In genomic region chr15:70892912-70893560, GRCh38 we compare ENCODE assay signal across 8 cellular contexts.
A peak's percentile ranks its signal among the peaks of the same experiment; 100 is the strongest.
DNase-seq lines count a peak whose midpoint lies in the region; ATAC-seq and TF ChIP-seq lines count a peak whose summit lies in the region.

No MANE protein-coding gene starts in this region.

- peak; percentile 69 for TF ChIP-seq CTCF in AG09319 (IDR thresholded peaks at IDR 0.05; ENCODE audit: low read depth, low read length)

- ATAC-seq in GM18498 (IDR thresholded peaks at IDR 0.05; ENCODE audit: unreplicated experiment) (peak; percentile 23), HG03442 (IDR thresholded peaks at IDR 0.05; ENCODE audit: unreplicated experiment) (peak; percentile 11), SK-N-SH treated with all-trans-retinoic acid at 6 μM for 48 hours (peak; percentile 74)

- H3K4me1 ChIP-seq in mucosa of stomach (ENCODE audit: control insufficient read depth, insufficient read depth, low read length) = peaks cover 3% of the 10 kb centered on the region

- H3K9ac ChIP-seq in mucosa of stomach (ENCODE audit: low read length) = peak overlapping the region; percentile 72

- no peaks in the 10 kb centered on the region for H3K9me3 ChIP-seq in mucosa of stomach (ENCODE audit: control insufficient read depth, low read length)

- DNase-seq in AG09319 (ENCODE audit: extremely low read depth, low read depth) (peak; percentile 41), epithelial cell of prostate (ENCODE audit: low read depth, low spot score) (peak; percentile 5), globus pallidus (ENCODE audit: low spot score) (no peak), NCI-H187 treated with DMSO at 0.1 percent for 48 hours (lab: John Stamatoyannopoulos, UW) (no peak)

- no peaks in the 10 kb centered on the region for H3K27me3 ChIP-seq in mucosa of stomach (ENCODE audit: control insufficient read depth, insufficient read depth, low read length)

- peak overlapping the region; percentile 75 for H3K27ac ChIP-seq in epithelial cell of prostate

- H3K36me3 ChIP-seq in mucosa of stomach (ENCODE audit: control insufficient read depth, insufficient read depth, low read length) = no peaks in the 10 kb centered on the region

- H3K4me3 ChIP-seq in mucosa of stomach (ENCODE audit: low read length) = peak overlapping the region; percentile 99

TF ChIP-seq in SK-N-SH treated with all-trans-retinoic acid at 6 μM for 48 hours, 23 proteins besides CTCF, POLR2A, EP300 and RAD21:
- no peak for TF ChIP-seq BACH2 (CRISPR knock-in tag; IDR thresholded peaks at IDR 0.05; ENCODE audit: borderline replicate concordance)
- no peak for TF ChIP-seq PPARA (CRISPR knock-in tag; IDR thresholded peaks at IDR 0.05; ENCODE audit: borderline replicate concordance)
- no peak for TF ChIP-seq GLIS3 (CRISPR knock-in tag; IDR thresholded peaks at IDR 0.05)
- no peak for TF ChIP-seq ZFP30 (CRISPR knock-in tag; IDR thresholded peaks at IDR 0.05)

Comparison
In these comparisons a context has a peak if more than half of its experiments do, and no peak if none do; other contexts are left out.
1. DNase-seq: peak in AG09319 (single experiment) and epithelial cell of prostate (single experiment); none in globus pallidus (single experiment) and NCI-H187 treated with DMSO at 0.1 percent for 48 hours (single experiment).
2. ATAC-seq: peak in every context shown above with its lines; median percentile 74 in SK-N-SH treated with all-trans-retinoic acid at 6 μM for 48 hours; 23 in GM18498; 11 in HG03442.